ENCODE assay signal across 15 cellular contexts in genomic region chr13:77509221-77509620, GRCh38. TPM values are rescaled to one million over a fixed set of nuclear protein-coding genes. Genes with fewer than 3 reads are reported as not detected.
A peak's percentile ranks its signal among the peaks of the same experiment; 100 is the strongest.
DNase-seq lines count a peak whose midpoint lies in the region; ATAC-seq, FAIRE-seq and TF ChIP-seq lines count a peak whose summit lies in the region.
"Had no signal": no experiment of that assay in that cellular context is flagged by ENCODE, and none has a peak within 500 bp of the region (broad histone marks: within the 10 kb centered on the region; RNA-seq: fewer than 3 reads in every experiment).

No MANE protein-coding gene starts in this region.

- DNase-seq in GM23248 = peak; percentile 43
- DNase-seq in RCC 7860 (ENCODE audit: low spot score) = peak; percentile 71
- DNase-seq in epithelial cell of proximal tubule (ENCODE audit: low read depth) = peak; percentile 74
- peak; percentile 42 for DNase-seq in retinal pigment epithelial cell (ENCODE audit: low read depth)
- DNase-seq in NCI-H510A treated with DMSO at 0.1 percent for 48 hours (lab: John Stamatoyannopoulos, UW) = no peak
- no peak for DNase-seq in SHP77 (lab: John Stamatoyannopoulos, UW)
- DNase-seq in D721Med (ENCODE audit: insufficient read length, low spot score) = no peak
- DNase-seq: activated CD4-positive, CD25-positive, alpha-beta regulatory T cell treated with anti-CD3 and anti-CD28 coated beads, Interleukin-2, amount 50 U/mL, for 72 hours; activated naive CD4-positive, alpha-beta T cell treated with Interleukin-2 at 50 U/mL for 16 hours; endodermal cell; left cardiac atrium had no signal

- no peaks in the 10 kb centered on the region for H3K9me3 ChIP-seq in GM23248 (ENCODE audit: low read depth)
- H3K9me3 ChIP-seq: tibial nerve had no signal

- H3K27ac ChIP-seq in GM23248 = no peak overlapping the region

- H3F3A ChIP-seq in GM23248 (ENCODE audit: insufficient read depth) = peaks cover 18% of the 10 kb centered on the region

- H3K9ac ChIP-seq in GM23248 = no peak overlapping the region

- H3K4me2 ChIP-seq in GM23248 (ENCODE audit: unreplicated experiment) = peak overlapping the region; percentile 12

- H3K4me3 ChIP-seq in GM23248 (no peak overlapping the region), epithelial cell of proximal tubule (ENCODE audit: low read depth, low read length) (no peak overlapping the region), retinal pigment epithelial cell (ENCODE audit: low read length) (no peak overlapping the region)
- H3K4me3 ChIP-seq: tibial nerve had no signal

- no peaks in the 10 kb centered on the region for H4K20me1 ChIP-seq in GM23248 (ENCODE audit: insufficient read depth)

- H3K27me3 ChIP-seq in GM23248 (replicated peaks; ENCODE audit: insufficient read depth) = peaks cover 17% of the 10 kb centered on the region
- H3K27me3 ChIP-seq: tibial nerve had no signal

- WGBS in GM23248 (ENCODE audit: low coverage in 1 of 2, low lambda C conversion rate in 2 of 2, missing lambda C conversion rate in 2 of 2), 2 experiments = 27 to 37% methylated on average over 2 of the region's 2 CpGs

- H2AFZ ChIP-seq in GM23248 = no peak overlapping the region

- TF ChIP-seq CTCF in epithelial cell of proximal tubule (conservative IDR thresholded peaks at IDR 0.05; ENCODE audit: low read depth, low read length) (no peak), retinal pigment epithelial cell (conservative IDR thresholded peaks at IDR 0.05; ENCODE audit: low read depth, low read length) (no peak), D721Med (IDR thresholded peaks at IDR 0.05; ENCODE audit: insufficient read depth, missing control alignments) (no peak)

- in situ Hi-C loops in GM23248 (cut with MboI) = no loop called here

- no peak for ATAC-seq in HG03025 (IDR thresholded peaks at IDR 0.05; ENCODE audit: low FRiP score, unreplicated experiment)

- peaks cover 23% of the 10 kb centered on the region for H3K4me1 ChIP-seq in GM23248 (ENCODE audit: insufficient read depth)

- FAIRE-seq in RCC 7860 (lab: Jason Lieb, UNC) = peak; percentile 92
- no peak for FAIRE-seq in D721Med (lab: Jason Lieb, UNC)

- no peaks in the 10 kb centered on the region for H3K36me3 ChIP-seq in GM23248 (ENCODE audit: low read depth)
- H3K36me3 ChIP-seq: tibial nerve had no signal

- no peaks in the 10 kb centered on the region for H3K79me2 ChIP-seq in GM23248 (ENCODE audit: insufficient read depth)

- H3K9me2 ChIP-seq in GM23248 (ENCODE audit: insufficient read depth) = no peaks in the 10 kb centered on the region

RNA-seq across cellular contexts. Expression of gene SCEL, which starts 26.3 kb away (rescaled TPM):
- total RNA-seq in GM23248 (2014; rRNA removed; shearing (Covaris generic)) = not detected in 2 replicates
- polyA plus RNA-seq in GM23248 (2016; fragmentation: Nextera tagmentation; extraction: Ambion mirVana) = not detected in 2 replicates
- 4.8 and 8.5 TPM in 2 replicates for total RNA-seq in epithelial cell of proximal tubule
- total RNA-seq: osteocyte, tibial nerve had no signal
- polyA plus RNA-seq: IgD-negative memory B cell had no signal

Comparison
In these comparisons a context has a peak if more than half of its experiments do, and no peak if none do; other contexts are left out.
1. DNase-seq: peak in GM23248 (single experiment), RCC 7860 (single experiment), epithelial cell of proximal tubule (single experiment) and retinal pigment epithelial cell (single experiment); none in NCI-H510A treated with DMSO at 0.1 percent for 48 hours (single experiment), SHP77 (0 of 2) and D721Med (single experiment).